ENCODE assay signal across 1 cellular context in the genomic region with DNA sequence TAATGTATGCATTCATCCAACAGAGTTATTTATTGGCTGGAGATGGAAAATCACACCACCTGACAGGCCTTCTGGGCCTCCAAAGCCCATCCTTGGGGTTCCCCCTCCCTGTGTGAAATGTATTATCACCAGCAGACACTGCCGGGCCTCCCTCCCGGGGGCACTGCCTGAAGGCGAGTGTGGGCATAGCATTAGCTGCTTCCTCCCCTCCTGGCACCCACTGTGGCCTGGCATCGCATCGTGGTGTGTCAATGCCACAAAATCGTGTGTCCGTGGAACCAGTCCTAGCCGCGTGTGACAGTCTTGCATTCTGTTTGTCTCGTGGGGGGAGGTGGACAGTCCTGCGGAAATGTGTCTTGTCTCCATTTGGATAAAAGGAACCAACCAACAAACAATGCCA.
TF ChIP-seq lines count a peak whose summit lies in the region.

No MANE protein-coding gene starts in this region.

TF ChIP-seq in IMR-90, 13 proteins besides CTCF, POLR2A, EP300 and RAD21 (continued from another document):
- no peak for TF ChIP-seq MAZ (IDR thresholded peaks at IDR 0.05; ENCODE audit: borderline replicate concordance, low read depth, low read length)
- TF ChIP-seq, protein P1, sequence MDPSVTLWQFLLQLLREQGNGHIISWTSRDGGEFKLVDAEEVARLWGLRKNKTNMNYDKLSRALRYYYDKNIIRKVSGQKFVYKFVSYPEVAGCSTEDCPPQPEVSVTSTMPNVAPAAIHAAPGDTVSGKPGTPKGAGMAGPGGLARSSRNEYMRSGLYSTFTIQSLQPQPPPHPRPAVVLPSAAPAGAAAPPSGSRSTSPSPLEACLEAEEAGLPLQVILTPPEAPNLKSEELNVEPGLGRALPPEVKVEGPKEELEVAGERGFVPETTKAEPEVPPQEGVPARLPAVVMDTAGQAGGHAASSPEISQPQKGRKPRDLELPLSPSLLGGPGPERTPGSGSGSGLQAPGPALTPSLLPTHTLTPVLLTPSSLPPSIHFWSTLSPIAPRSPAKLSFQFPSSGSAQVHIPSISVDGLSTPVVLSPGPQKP (IDR thresholded peaks at IDR 0.05; ENCODE audit: borderline replicate concordance, low read depth, low read length): no peak
TF ChIP-seq in IMR-90: peak in this region for 0.
